8 cellular contexts compared by ENCODE assay signal in the genomic region with DNA sequence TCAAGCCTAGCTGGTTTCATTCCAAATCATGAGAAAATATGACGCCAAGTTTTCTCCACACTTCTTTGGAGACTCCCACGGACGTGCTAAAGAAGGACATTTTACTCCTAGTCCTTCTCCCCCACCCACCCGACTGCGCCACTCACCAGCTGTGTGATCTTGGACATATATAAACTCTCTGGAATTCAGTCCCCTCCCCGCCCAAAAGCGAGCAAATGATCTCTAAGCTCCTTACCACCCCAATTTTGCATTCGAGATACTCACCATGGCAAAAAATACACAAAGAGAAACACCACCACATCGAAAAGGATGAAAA. TPM values are rescaled to one million over a fixed set of nuclear protein-coding genes. Genes with fewer than 3 reads are reported as not detected.
DNase-seq lines count a peak whose midpoint lies in the region; ATAC-seq and TF ChIP-seq lines count a peak whose summit lies in the region.

No MANE protein-coding gene starts in this region.

- peak overlapping the region; percentile 62 to 87 for H3K27ac ChIP-seq in ovary

- peaks cover 40% of the 10 kb centered on the region for H3K36me3 Mint-ChIP-seq in activated CD4-positive, alpha-beta T cell treated with anti-CD3 and anti-CD28 coated beads for 36 hours (ENCODE audit: low read depth)

- POLR2A ChIA-PET in activated CD4-positive, alpha-beta T cell treated with anti-CD3 and anti-CD28 coated beads for 36 hours (lab: Charles Lee), result interaction anchor here (0.5 to 1.6 kb wide), 3 partner anchors 9 to 342 kb away, joined by 3 to 9 read pairs (median 4); partner anchors contain the start of gene USP53

- no peak for TF ChIP-seq CTCF in foreskin fibroblast (IDR thresholded peaks at IDR 0.05; ENCODE audit: low read depth, low read length)
- no peak for TF ChIP-seq CTCF in ovary (IDR thresholded peaks at IDR 0.05)

- no peaks in the 10 kb centered on the region for H3K36me3 ChIP-seq in ovary

- H3K9me3 ChIP-seq in ovary, result no peaks in the 10 kb centered on the region

- DNase-seq in activated CD4-positive, alpha-beta T cell treated with anti-CD3 and anti-CD28 coated beads for 36 hours, result peak; percentile 52
- DNase-seq in activated CD4-positive, alpha-beta T cell treated with anti-CD3 and anti-CD28 coated beads for 1 hour, result no peak
- DNase-seq in activated CD8-positive, alpha-beta memory T cell treated with anti-CD3 and anti-CD28 coated beads, Interleukin-2, amount 50 U/mL, for 4 hours, result peak; percentile 25
- peak in 1 of 2 donors; percentile 78 for DNase-seq in foreskin fibroblast
- DNase-seq in ovary, result peak; percentile 36 to 62 (median 54)
- DNase-seq in GOT3 (lab: John Stamatoyannopoulos, UW), result no peak
- DNase-seq in NCI-H1417 (lab: John Stamatoyannopoulos, UW), result no peak

- TF ChIP-seq EP300 in ovary (IDR thresholded peaks at IDR 0.05), result no peak

- peaks cover 6% of the 10 kb centered on the region for H3K4me1 ChIP-seq in ovary (ENCODE audit: insufficient read depth)

- H3K27ac Mint-ChIP-seq in activated CD4-positive, alpha-beta T cell treated with anti-CD3 and anti-CD28 coated beads for 36 hours, result peak overlapping the region; percentile 96

- H3K27me3 ChIP-seq in ovary, result no peaks in the 10 kb centered on the region

- H3K27me3 Mint-ChIP-seq in activated CD4-positive, alpha-beta T cell treated with anti-CD3 and anti-CD28 coated beads for 36 hours, result no peaks in the 10 kb centered on the region

- intact Hi-C loops in activated CD4-positive, alpha-beta T cell treated with anti-CD3 and anti-CD28 coated beads for 36 hours (cut with DNase I, micrococcal nuclease), result loop anchor here (1.0 to 5.0 kb wide), 7 partner anchors 61 to 615 kb away; partner anchors contain the start of genes METTL14 (in 1 of the 2), SEC24D (in 1 of the 2) and USP53 (in 1 of the 2)
- intact Hi-C loops in ovary (cut with DNase I), result no loop called here

- CTCF ChIA-PET in activated CD4-positive, alpha-beta T cell treated with anti-CD3 and anti-CD28 coated beads for 36 hours (lab: Charles Lee), result interaction anchor here (0.8 to 4.3 kb wide), 8 partner anchors 12 to 750 kb away, joined by 3 to 36 read pairs (median 4); partner anchors contain the start of gene USP53

- TF ChIP-seq POLR2A in ovary (IDR thresholded peaks at IDR 0.05), result no peak

- WGBS in ovary, 3 donors, result 0 to 2% (median 1%) methylated on average over 9 of the region's 9 CpGs

- peaks cover 3% of the 10 kb centered on the region for H3K9me3 Mint-ChIP-seq in activated CD4-positive, alpha-beta T cell treated with anti-CD3 and anti-CD28 coated beads for 36 hours (ENCODE audit: low read depth)

- ATAC-seq in activated CD4-positive, alpha-beta T cell treated with anti-CD3 and anti-CD28 coated beads for 36 hours, result peak; percentile 17
- peak; percentile 26 for ATAC-seq in HG03175 (IDR thresholded peaks at IDR 0.05; ENCODE audit: unreplicated experiment)

- H3K4me1 Mint-ChIP-seq in activated CD4-positive, alpha-beta T cell treated with anti-CD3 and anti-CD28 coated beads for 36 hours, result peaks cover 25% of the 10 kb centered on the region

- H3K4me3 Mint-ChIP-seq in activated CD4-positive, alpha-beta T cell treated with anti-CD3 and anti-CD28 coated beads for 36 hours, result peak overlapping the region; percentile 100

- H3K4me3 ChIP-seq in foreskin fibroblast (ENCODE audit: low read depth in 1 of 2, low read length in 2 of 2) (peak overlapping the region; percentile 91 to 93), ovary (peak overlapping the region; percentile 47)

RNA-seq across cellular contexts. Expression of gene FABP2, which starts 21.9 kb away (rescaled TPM):
- not detected for total RNA-seq in activated CD4-positive, alpha-beta T cell treated with anti-CD3 and anti-CD28 coated beads for 36 hours
- total RNA-seq in ovary, result under 1 TPM in 2 of 7 donors, not detected in 5; 0.11 to 0.60 TPM
- polyA plus RNA-seq in ovary, result not detected

Comparison
In these comparisons a context has a peak if more than half of its experiments do, and no peak if none do; other contexts are left out.
1. DNase-seq: peak in activated CD4-positive, alpha-beta T cell treated with anti-CD3 and anti-CD28 coated beads for 36 hours (single experiment), activated CD8-positive, alpha-beta memory T cell treated with anti-CD3 and anti-CD28 coated beads, Interleukin-2, amount 50 U/mL, for 4 hours (single experiment) and ovary (5 of 5); none in activated CD4-positive, alpha-beta T cell treated with anti-CD3 and anti-CD28 coated beads for 1 hour (single experiment), GOT3 (single experiment) and NCI-H1417 (0 of 3).
2. intact Hi-C loops: an anchor here in activated CD4-positive, alpha-beta T cell treated with anti-CD3 and anti-CD28 coated beads for 36 hours (1.0 to 5.0 kb wide); none called in ovary.